17 cellular contexts compared by ENCODE assay signal in the genomic region with DNA sequence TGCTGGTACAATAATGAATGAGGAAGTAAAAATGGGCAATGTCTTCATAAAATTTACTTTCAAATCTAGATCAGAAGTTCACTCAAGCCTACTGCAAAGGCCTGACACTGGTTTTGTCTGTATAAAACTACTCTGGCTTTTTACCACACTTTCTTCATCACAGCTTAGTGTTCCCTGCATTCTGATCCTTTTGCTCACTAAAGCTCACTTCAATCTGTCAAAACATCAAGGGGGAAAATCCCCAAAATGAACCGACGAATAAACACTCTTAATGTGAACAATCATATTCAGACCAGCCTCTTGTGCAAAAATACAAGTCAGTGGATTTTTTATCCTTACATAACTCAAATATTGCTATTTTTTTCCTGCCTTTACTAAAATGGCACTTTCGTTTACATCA.
DNase-seq lines count a peak whose midpoint lies in the region; ATAC-seq lines count a peak whose summit lies in the region.
"Had no signal": no experiment of that assay in that cellular context is flagged by ENCODE, and none has a peak within 500 bp of the region (broad histone marks: within the 10 kb centered on the region; RNA-seq: fewer than 3 reads in every experiment).

No MANE protein-coding gene starts in this region.

- peaks cover 79% of the 10 kb centered on the region for H3K4me1 Mint-ChIP-seq in activated T-cell treated with anti-CD3 and anti-CD28 coated beads, Interleukin-2, amount 50 U/mL, for 72 hours (ENCODE audit: low read depth)
- peaks cover 69% of the 10 kb centered on the region for H3K4me1 Mint-ChIP-seq in activated T-cell treated with anti-CD3 and anti-CD28 coated beads, Interleukin-2, amount 50 U/mL, for 4 hours (ENCODE audit: low read depth)
- peaks cover 66% of the 10 kb centered on the region for H3K4me1 Mint-ChIP-seq in stimulated activated naive CD8-positive, alpha-beta T cell treated with anti-CD3 and anti-CD28 coated beads, Interleukin-15, amount 100 ng/mL, for 72 hours

- ATAC-seq in activated T-cell treated with anti-CD3 and anti-CD28 coated beads, Interleukin-2, amount 50 U/mL, for 72 hours (replicated peaks in 1 of 2), result peak in 1 of 2 donors; percentile 15
- ATAC-seq in activated T-cell treated with anti-CD3 and anti-CD28 coated beads, Interleukin-2, amount 50 U/mL, for 4 hours, result no peak
- ATAC-seq in stimulated activated naive CD8-positive, alpha-beta T cell treated with anti-CD3 and anti-CD28 coated beads, Interleukin-15, amount 100 ng/mL, for 72 hours, result peak; percentile 8
- ATAC-seq in GM21390 (IDR thresholded peaks at IDR 0.05; ENCODE audit: unreplicated experiment), result no peak
- no peak for ATAC-seq in GM19397 (IDR thresholded peaks at IDR 0.05; ENCODE audit: unreplicated experiment)
- ATAC-seq: naive thymus-derived CD8-positive, alpha-beta T cell; WTC11 had no signal

- no peaks in the 10 kb centered on the region for H3K27me3 Mint-ChIP-seq in activated T-cell treated with anti-CD3 and anti-CD28 coated beads, Interleukin-2, amount 50 U/mL, for 72 hours (ENCODE audit: low read depth)
- H3K27me3 Mint-ChIP-seq in activated T-cell treated with anti-CD3 and anti-CD28 coated beads, Interleukin-2, amount 50 U/mL, for 4 hours (ENCODE audit: low read depth), result no peaks in the 10 kb centered on the region
- no peaks in the 10 kb centered on the region for H3K27me3 Mint-ChIP-seq in stimulated activated naive CD8-positive, alpha-beta T cell treated with anti-CD3 and anti-CD28 coated beads, Interleukin-15, amount 100 ng/mL, for 72 hours
- H3K27me3 Mint-ChIP-seq: CD4-positive, alpha-beta memory T cell; naive thymus-derived CD8-positive, alpha-beta T cell had no signal

- H3K9me3 Mint-ChIP-seq in activated T-cell treated with anti-CD3 and anti-CD28 coated beads, Interleukin-2, amount 50 U/mL, for 72 hours, result no peaks in the 10 kb centered on the region
- no peaks in the 10 kb centered on the region for H3K9me3 Mint-ChIP-seq in activated T-cell treated with anti-CD3 and anti-CD28 coated beads, Interleukin-2, amount 50 U/mL, for 4 hours
- no peaks in the 10 kb centered on the region for H3K9me3 Mint-ChIP-seq in stimulated activated naive CD8-positive, alpha-beta T cell treated with anti-CD3 and anti-CD28 coated beads, Interleukin-15, amount 100 ng/mL, for 72 hours
- H3K9me3 Mint-ChIP-seq: H9, WTC11 had no signal

- H3K36me3 Mint-ChIP-seq in activated T-cell treated with anti-CD3 and anti-CD28 coated beads, Interleukin-2, amount 50 U/mL, for 72 hours (ENCODE audit: insufficient read depth in 2 of 2), result no peaks in the 10 kb centered on the region
- peaks cover 14% of the 10 kb centered on the region for H3K36me3 Mint-ChIP-seq in activated T-cell treated with anti-CD3 and anti-CD28 coated beads, Interleukin-2, amount 50 U/mL, for 4 hours (ENCODE audit: insufficient read depth)

- no peak overlapping the region for H3K27ac Mint-ChIP-seq in activated T-cell treated with anti-CD3 and anti-CD28 coated beads, Interleukin-2, amount 50 U/mL, for 72 hours
- peak overlapping the region; percentile 9 to 85 for H3K27ac Mint-ChIP-seq in stimulated activated naive CD8-positive, alpha-beta T cell treated with anti-CD3 and anti-CD28 coated beads, Interleukin-15, amount 100 ng/mL, for 72 hours
- H3K27ac Mint-ChIP-seq: H9, WTC11 had no signal

- peak overlapping the region; percentile 41 to 42 for H3K4me3 Mint-ChIP-seq in activated T-cell treated with anti-CD3 and anti-CD28 coated beads, Interleukin-2, amount 50 U/mL, for 72 hours
- H3K4me3 Mint-ChIP-seq in activated T-cell treated with anti-CD3 and anti-CD28 coated beads, Interleukin-2, amount 50 U/mL, for 4 hours, result no peak overlapping the region
- peak overlapping the region; percentile 50 to 71 for H3K4me3 Mint-ChIP-seq in stimulated activated naive CD8-positive, alpha-beta T cell treated with anti-CD3 and anti-CD28 coated beads, Interleukin-15, amount 100 ng/mL, for 72 hours
- H3K4me3 Mint-ChIP-seq: H9; naive thymus-derived CD8-positive, alpha-beta T cell; WTC11 had no signal

- DNase-seq in activated T-cell treated with anti-CD3 and anti-CD28 coated beads, Interleukin-2, amount 50 U/mL, for 72 hours, result no peak
- DNase-seq in activated T-cell treated with anti-CD3 and anti-CD28 coated beads, Interleukin-2, amount 50 U/mL, for 4 hours, result no peak
- DNase-seq in MV-4-11 (lab: John Stamatoyannopoulos, UW) (peak; percentile 33), amniotic epithelial cell (ENCODE audit: low read depth) (peak; percentile 20), NAMALWA (ENCODE audit: low spot score) (no peak)
- no peak for DNase-seq in stimulated activated naive CD8-positive, alpha-beta T cell treated with anti-CD3 and anti-CD28 coated beads, Interleukin-15, amount 100 ng/mL, for 72 hours
- DNase-seq: H9; naive thymus-derived CD8-positive, alpha-beta T cell; NCI-H1105; NCI-H2081; NCI-H446; posterior cingulate gyrus; sigmoid colon had no signal

Comparison
In these comparisons a context has a peak if more than half of its experiments do, and no peak if none do; other contexts are left out.
1. DNase-seq: peak in MV-4-11 (single experiment) and amniotic epithelial cell (single experiment); none in activated T-cell treated with anti-CD3 and anti-CD28 coated beads, Interleukin-2, amount 50 U/mL, for 72 hours (0 of 2), activated T-cell treated with anti-CD3 and anti-CD28 coated beads, Interleukin-2, amount 50 U/mL, for 4 hours (single experiment), stimulated activated naive CD8-positive, alpha-beta T cell treated with anti-CD3 and anti-CD28 coated beads, Interleukin-15, amount 100 ng/mL, for 72 hours (0 of 2) and NAMALWA (single experiment).